Comparison of ENCODE assay signal across 8 cellular contexts in the genomic region with DNA sequence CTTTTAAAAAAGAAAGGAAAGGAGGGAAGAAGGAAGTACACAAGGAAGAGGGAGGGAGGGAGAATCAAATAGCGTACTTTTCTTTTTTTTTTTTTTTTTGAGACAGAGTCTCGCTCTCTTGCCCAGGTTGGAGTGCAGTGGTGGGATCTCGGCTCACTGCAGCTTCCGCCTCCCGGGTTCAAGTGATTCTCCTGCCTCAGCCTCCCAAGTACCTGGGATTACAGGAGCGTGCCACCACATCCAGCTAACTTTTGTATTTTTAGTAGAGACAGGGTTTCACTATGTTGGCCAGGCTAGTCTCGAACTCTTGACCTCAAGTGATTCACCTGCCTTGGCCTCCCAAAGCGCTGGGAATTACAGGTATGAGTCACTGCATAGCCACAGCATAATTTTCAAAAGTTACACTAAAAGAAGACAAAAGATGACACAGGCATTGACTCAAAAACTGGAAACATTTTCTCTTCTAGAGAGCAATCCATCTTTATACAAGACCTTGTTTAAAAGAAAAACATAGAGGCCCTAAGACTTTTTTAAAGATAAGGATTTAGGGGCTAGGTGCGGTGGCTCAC.
A peak's percentile ranks its signal among the peaks of the same experiment; 100 is the strongest.
DNase-seq lines count a peak whose midpoint lies in the region; ATAC-seq and TF ChIP-seq lines count a peak whose summit lies in the region.
"Not testable (repeated sequence)": the region's sequence is repeated elsewhere in the genome, so short reads cannot be mapped to it uniquely, and the experiment has no call there.

No MANE protein-coding gene starts in this region.

- CTCF ChIA-PET in activated naive CD4-positive, alpha-beta T cell treated with anti-CD3 and anti-CD28 coated beads, Interleukin-2, amount 10 ng/mL, durations not matched to agents 7 days and 5 days (lab: Charles Lee), result interaction anchor here (1.3 to 1.6 kb wide), 3 partner anchors 75 to 167 kb away, joined by 4 to 6 read pairs (median 5); no protein-coding TSS in a partner anchor

- peak overlapping the region; percentile 29 to 65 (median 50) for H3K4me3 Mint-ChIP-seq in CD4-positive, CD25-positive, alpha-beta regulatory T cell
- H3K4me3 Mint-ChIP-seq in activated naive CD4-positive, alpha-beta T cell treated with anti-CD3 and anti-CD28 coated beads, Interleukin-2, amount 10 ng/mL, durations not matched to agents 7 days and 5 days, result peak overlapping the region; percentile 78

- H3K4me3 ChIP-seq in CD4-positive, CD25-positive, alpha-beta regulatory T cell (ENCODE audit: low read depth, low read length), result peak overlapping the region; percentile 41
- H3K4me3 ChIP-seq in dorsolateral prefrontal cortex, result peak overlapping the region in 32 of 59 donors; percentile 2 to 51 (median 24)
- peak overlapping the region; percentile 62 for H3K4me3 ChIP-seq in thoracic aorta

- H3K27me3 Mint-ChIP-seq in CD4-positive, CD25-positive, alpha-beta regulatory T cell; activated naive CD4-positive, alpha-beta T cell treated with anti-CD3 and anti-CD28 coated beads, Interleukin-2, amount 10 ng/mL, durations not matched to agents 7 days and 5 days: not testable (repeated sequence)

- H3K36me3 ChIP-seq in CD4-positive, CD25-positive, alpha-beta regulatory T cell (ENCODE audit: control insufficient read depth, insufficient read depth, low read length); KOPT-K1 (ENCODE audit: insufficient read depth, low read length); thoracic aorta: not testable (repeated sequence)

- not testable (repeated sequence) for ATAC-seq in CD4-positive, CD25-positive, alpha-beta regulatory T cell (ENCODE audit: low read depth in 2 of 2); thoracic aorta (ENCODE audit: insufficient number of reproducible peaks, low FRiP score, low read depth)

- H3K27ac Mint-ChIP-seq in CD4-positive, CD25-positive, alpha-beta regulatory T cell, result peak overlapping the region; percentile 70 to 86 (median 80)
- H3K27ac Mint-ChIP-seq in activated naive CD4-positive, alpha-beta T cell treated with anti-CD3 and anti-CD28 coated beads, Interleukin-2, amount 10 ng/mL, durations not matched to agents 7 days and 5 days, result peak overlapping the region; percentile 94

- peaks cover 8 to 25% (median 16%) of the 10 kb centered on the region in 4 donors for H3K4me1 Mint-ChIP-seq in CD4-positive, CD25-positive, alpha-beta regulatory T cell
- H3K4me1 Mint-ChIP-seq in activated naive CD4-positive, alpha-beta T cell treated with anti-CD3 and anti-CD28 coated beads, Interleukin-2, amount 10 ng/mL, durations not matched to agents 7 days and 5 days, result peaks cover 55% of the 10 kb centered on the region

- H3K9me3 Mint-ChIP-seq in CD4-positive, CD25-positive, alpha-beta regulatory T cell; activated naive CD4-positive, alpha-beta T cell treated with anti-CD3 and anti-CD28 coated beads, Interleukin-2, amount 10 ng/mL, durations not matched to agents 7 days and 5 days: not testable (repeated sequence)

- intact Hi-C loops in dorsolateral prefrontal cortex (cut with DNase I), result not testable (repeated sequence)

- H3K27me3 ChIP-seq in CD4-positive, CD25-positive, alpha-beta regulatory T cell (ENCODE audit: control insufficient read depth, insufficient read depth, low read length); dorsolateral prefrontal cortex; thoracic aorta (replicated peaks; ENCODE audit: insufficient read depth): not testable (repeated sequence)

- not testable (repeated sequence) for H3K27ac ChIP-seq in CD4-positive, CD25-positive, alpha-beta regulatory T cell (ENCODE audit: insufficient read depth, low read length, poor library complexity, severe bottlenecking)
- H3K27ac ChIP-seq in KOPT-K1 (ENCODE audit: low read depth, low read length, poor library complexity, severe bottlenecking) (peak overlapping the region; percentile 58), dorsolateral prefrontal cortex (peak overlapping the region in 6 of 59 donors; percentile 5 to 51 (median 27)), thoracic aorta (peak overlapping the region in 1 of 2 donors; percentile 26)

- H3K4me1 ChIP-seq in CD4-positive, CD25-positive, alpha-beta regulatory T cell (ENCODE audit: control insufficient read depth, insufficient read depth, low read length, poor library complexity, severe bottlenecking); thoracic aorta (ENCODE audit: control insufficient read depth in 1 of 2, low read depth in 2 of 2): not testable (repeated sequence)

- H3K9me3 ChIP-seq in CD4-positive, CD25-positive, alpha-beta regulatory T cell (ENCODE audit: control insufficient read depth in 2 of 2, low read length in 2 of 2); KOPT-K1 (ENCODE audit: insufficient read depth, low read length, poor library complexity, severe bottlenecking); thoracic aorta: not testable (repeated sequence)

- not testable (repeated sequence) for H3K36me3 Mint-ChIP-seq in CD4-positive, CD25-positive, alpha-beta regulatory T cell; activated naive CD4-positive, alpha-beta T cell treated with anti-CD3 and anti-CD28 coated beads, Interleukin-2, amount 10 ng/mL, durations not matched to agents 7 days and 5 days

- not testable (repeated sequence) for TF ChIP-seq CTCF in dorsolateral prefrontal cortex (IDR thresholded peaks at IDR 0.05 in 54 of 56, conservative IDR thresholded peaks at IDR 0.05 in 2 of 56; ENCODE audit: low read depth in 1 of 56, partially characterized antibody in 56 of 56); thoracic aorta (IDR thresholded peaks at IDR 0.05)

- DNase-seq in CD4-positive, CD25-positive, alpha-beta regulatory T cell; dorsolateral prefrontal cortex; thoracic aorta (ENCODE audit: low spot score): not testable (repeated sequence)
- peak; percentile 35 for DNase-seq in T1000 (lab: John Stamatoyannopoulos, UW)
- DNase-seq in activated naive CD4-positive, alpha-beta T cell treated with anti-CD3 and anti-CD28 coated beads, Interleukin-2, amount 10 ng/mL, durations not matched to agents 7 days and 5 days, result peak; percentile 26
- DNase-seq in kidney glomerular epithelial cell (lab: John Stamatoyannopoulos, UW), result peak; percentile 49
- peak; percentile 76 for DNase-seq in renal cortical epithelial cell (ENCODE audit: low read depth)
